Comparison of ENCODE assay signal across 8 cellular contexts in genomic region chr12:100164153-100164704, GRCh38. TPM values are rescaled to one million over a fixed set of nuclear protein-coding genes. Genes with fewer than 3 reads are reported as not detected.
A peak's percentile ranks its signal among the peaks of the same experiment; 100 is the strongest.
DNase-seq lines count a peak whose midpoint lies in the region; ATAC-seq and TF ChIP-seq lines count a peak whose summit lies in the region.

No MANE protein-coding gene starts in this region.

- no peak for TF ChIP-seq CTCF in esophagus squamous epithelium (IDR thresholded peaks at IDR 0.05)

- H3K4me3 Mint-ChIP-seq in activated T-cell treated with anti-CD3 and anti-CD28 coated beads, Interleukin-2, amount 50 U/mL, for 24 hours = peak overlapping the region; percentile 68
- peak overlapping the region; percentile 69 to 71 for H3K4me3 Mint-ChIP-seq in stimulated activated naive CD8-positive, alpha-beta T cell treated with anti-CD3 and anti-CD28 coated beads, Interleukin-15, amount 100 ng/mL, for 72 hours

- TF ChIP-seq POLR2A in esophagus squamous epithelium (IDR thresholded peaks at IDR 0.05) = no peak

- H3K9me3 Mint-ChIP-seq in activated T-cell treated with anti-CD3 and anti-CD28 coated beads, Interleukin-2, amount 50 U/mL, for 24 hours = no peaks in the 10 kb centered on the region
- no peaks in the 10 kb centered on the region for H3K9me3 Mint-ChIP-seq in stimulated activated naive CD8-positive, alpha-beta T cell treated with anti-CD3 and anti-CD28 coated beads, Interleukin-15, amount 100 ng/mL, for 72 hours

- H3K36me3 ChIP-seq in NT2/D1 (ENCODE audit: insufficient read depth, insufficient read length, low read length) = no peaks in the 10 kb centered on the region
- H3K36me3 ChIP-seq in esophagus squamous epithelium = no peaks in the 10 kb centered on the region

- intact Hi-C loops in esophagus squamous epithelium (cut with DNase I) = no loop called here

- H3K9me3 ChIP-seq in NT2/D1 (ENCODE audit: insufficient read depth, low read length) = peaks cover 6% of the 10 kb centered on the region; the same call in 1 of the 2 replicates
- H3K9me3 ChIP-seq in esophagus squamous epithelium = no peaks in the 10 kb centered on the region

- peak; percentile 28 for ATAC-seq in stimulated activated naive CD8-positive, alpha-beta T cell treated with anti-CD3 and anti-CD28 coated beads, Interleukin-15, amount 100 ng/mL, for 72 hours

- H3K9ac ChIP-seq in NT2/D1 (ENCODE audit: insufficient read length, low read depth) = peak overlapping the region; percentile 57

- peaks cover 2% of the 10 kb centered on the region for H3K36me3 Mint-ChIP-seq in activated T-cell treated with anti-CD3 and anti-CD28 coated beads, Interleukin-2, amount 50 U/mL, for 24 hours (ENCODE audit: low read depth)

- no peak overlapping the region for H3K27ac Mint-ChIP-seq in activated T-cell treated with anti-CD3 and anti-CD28 coated beads, Interleukin-2, amount 50 U/mL, for 24 hours
- H3K27ac Mint-ChIP-seq in stimulated activated naive CD8-positive, alpha-beta T cell treated with anti-CD3 and anti-CD28 coated beads, Interleukin-15, amount 100 ng/mL, for 72 hours = no peak overlapping the region

- H3K4me1 ChIP-seq in NT2/D1 (ENCODE audit: insufficient read depth, insufficient read length) (no peaks in the 10 kb centered on the region), esophagus squamous epithelium (peaks cover 0 to 29% (median 7%) of the 10 kb centered on the region in 3 donors)

- H3K4me3 ChIP-seq in NT2/D1 (ENCODE audit: insufficient read length, low read depth) (no peak overlapping the region), esophagus squamous epithelium (peak overlapping the region in 3 of 4 donors; percentile 18 to 52 (median 27))

- H3K27me3 Mint-ChIP-seq in activated T-cell treated with anti-CD3 and anti-CD28 coated beads, Interleukin-2, amount 50 U/mL, for 24 hours = no peaks in the 10 kb centered on the region
- no peaks in the 10 kb centered on the region for H3K27me3 Mint-ChIP-seq in stimulated activated naive CD8-positive, alpha-beta T cell treated with anti-CD3 and anti-CD28 coated beads, Interleukin-15, amount 100 ng/mL, for 72 hours

- no peak for DNase-seq in activated T-cell treated with anti-CD3 and anti-CD28 coated beads, Interleukin-2, amount 50 U/mL, for 24 hours
- no peak for DNase-seq in activated T-cell treated with anti-CD3 and anti-CD28 coated beads, Interleukin-2, amount 50 U/mL, for 1 hour
- no peak for DNase-seq in NT2/D1 (ENCODE audit: low read depth, low spot score)
- DNase-seq in esophagus squamous epithelium (lab: John Stamatoyannopoulos, UW) = no peak
- no peak for DNase-seq in stimulated activated naive CD8-positive, alpha-beta T cell treated with anti-CD3 and anti-CD28 coated beads, Interleukin-15, amount 100 ng/mL, for 72 hours
- no peak for DNase-seq in kidney glomerular epithelial cell (lab: John Stamatoyannopoulos, UW)
- no peak for DNase-seq in stimulated activated CD8-positive, alpha-beta memory T cell treated with anti-CD3 and anti-CD28 coated beads, Interleukin-4, amount 100 ng/mL, for 48 hours
- no peak for DNase-seq in MV-4-11 (lab: John Stamatoyannopoulos, UW)

- H3K4me1 Mint-ChIP-seq in activated T-cell treated with anti-CD3 and anti-CD28 coated beads, Interleukin-2, amount 50 U/mL, for 24 hours (ENCODE audit: low read depth) = peaks cover 12% of the 10 kb centered on the region
- H3K4me1 Mint-ChIP-seq in stimulated activated naive CD8-positive, alpha-beta T cell treated with anti-CD3 and anti-CD28 coated beads, Interleukin-15, amount 100 ng/mL, for 72 hours = peaks cover 11% of the 10 kb centered on the region

- WGBS in esophagus squamous epithelium, 2 donors = 52 to 57% methylated on average over 7 of the region's 7 CpGs

- peak overlapping the region in 1 of 4 donors; percentile 2 for H3K27ac ChIP-seq in esophagus squamous epithelium

- H3K27me3 ChIP-seq in NT2/D1 (ENCODE audit: insufficient read depth, insufficient read length) = no peaks in the 10 kb centered on the region
- no peaks in the 10 kb centered on the region for H3K27me3 ChIP-seq in esophagus squamous epithelium

RNA-seq across cellular contexts. Expression of gene BLTP3B, which starts 21.6 kb away (rescaled TPM):
- 10 to 100 TPM in 3 of 4 donors, 1 to 10 TPM in 1; 7.1 to 21.9 (median 13.5) TPM for total RNA-seq in esophagus squamous epithelium

RNA-seq across cellular contexts. Expression of gene ACTR6, which starts 36.4 kb away (rescaled TPM):
- total RNA-seq in esophagus squamous epithelium = 10 to 100 TPM; 14.2 to 21.0 (median 16.5) TPM
